ENCODE assay signal across 10 cellular contexts in genomic region chr12:58877243-58877743, GRCh38. TPM values are rescaled to one million over a fixed set of nuclear protein-coding genes. Genes with fewer than 3 reads are reported as not detected.
DNase-seq lines count a peak whose midpoint lies in the region; ATAC-seq lines count a peak whose summit lies in the region.
"Had no signal": no experiment of that assay in that cellular context is flagged by ENCODE, and none has a peak within 500 bp of the region (broad histone marks: within the 10 kb centered on the region; RNA-seq: fewer than 3 reads in every experiment).

No MANE protein-coding gene starts in this region.

- intact Hi-C loops in sciatic nerve (cut with DNase I) (no loop called here), left cardiac atrium (cut with DNase I) (no loop called here)

- DNase-seq in H4 (ENCODE audit: low spot score) (peak; percentile 92), NCI-H748 treated with DMSO at 0.1 percent for 48 hours (lab: John Stamatoyannopoulos, UW) (peak; percentile 38), sciatic nerve (ENCODE audit: low spot score) (no peak), COLO829 (ENCODE audit: low spot score) (no peak), left cardiac atrium (no peak), NOMO-1 treated with dmso at 0.1 percent for 144 hours (lab: John Stamatoyannopoulos, UW; ENCODE audit: unreplicated experiment) (no peak)
- DNase-seq: activated CD4-positive, alpha-beta T cell treated with anti-CD3 and anti-CD28 coated beads for 1 hour; central memory CD4-positive, alpha-beta T cell had no signal

- ATAC-seq in esophagus mucosa (peak; percentile 78), sciatic nerve (peak; percentile 86), HG03571 (IDR thresholded peaks at IDR 0.05; ENCODE audit: unreplicated experiment) (no peak), left cardiac atrium (no peak)

RNA-seq across cellular contexts. Expression of gene LRIG3, which starts 43.0 kb away (rescaled TPM):
- total RNA-seq in H4 (2014; rRNA removed; shearing (Covaris generic)): 36.0 and 42.1 TPM in 2 replicates
- total RNA-seq in esophagus mucosa (28.2 TPM), sciatic nerve (54.2 TPM), left cardiac atrium (10 to 100 TPM in 1 of 2 donors, 1 to 10 TPM in 1; 7.3 to 13.0 TPM)

Comparison
In these comparisons a context has a peak if more than half of its experiments do, and no peak if none do; other contexts are left out.
1. DNase-seq: peak in H4 (single experiment) and NCI-H748 treated with DMSO at 0.1 percent for 48 hours (single experiment); none in sciatic nerve (single experiment), COLO829 (single experiment), left cardiac atrium (single experiment) and NOMO-1 treated with dmso at 0.1 percent for 144 hours (single experiment).
2. ATAC-seq: peak in esophagus mucosa (single experiment) and sciatic nerve (single experiment); none in HG03571 (single experiment) and left cardiac atrium (0 of 2).